1 cellular context compared by ENCODE assay signal in genomic region chr11:3378426-3379423, GRCh38.
TF ChIP-seq lines count a peak whose summit lies in the region.

ZNF195 (minus strand) TSS chr11:3379146; CDS start chr11:3379040, 106 bp downstream.

TF ChIP-seq in HepG2, 621 proteins besides CTCF, POLR2A, EP300 and RAD21 (continued from another document and continues in another):
- TF ChIP-seq ZNF18 (CRISPR knock-in tag; IDR thresholded peaks at IDR 0.05; ENCODE audit: insufficient replicate concordance) (no peak), SMAD1 (CRISPR knock-in tag; IDR thresholded peaks at IDR 0.05; ENCODE audit: borderline replicate concordance, low read depth) (0 out of 2 replicates have a peak, but pooled peaks have one; percentile 83), ZFY (CRISPR knock-in tag; IDR thresholded peaks at IDR 0.05) (peak; percentile 98), RFXANK (CRISPR knock-in tag; IDR thresholded peaks at IDR 0.05) (0 out of 2 replicates have a peak, but pooled peaks have one; percentile 16), USF2 (IDR thresholded peaks at IDR 0.05; ENCODE audit: low read depth, low read length) (no peak), USF2 (CRISPR knock-in tag; IDR thresholded peaks at IDR 0.05; ENCODE audit: borderline replicate concordance) (no peak), MLXIP (CRISPR knock-in tag; IDR thresholded peaks at IDR 0.05; ENCODE audit: borderline replicate concordance) (no peak), NFYC (CRISPR knock-in tag; IDR thresholded peaks at IDR 0.05) (peak; percentile 91), ZNF607 (CRISPR knock-in tag; IDR thresholded peaks at IDR 0.05; ENCODE audit: borderline replicate concordance) (peak; percentile 94), CBFB (CRISPR knock-in tag; IDR thresholded peaks at IDR 0.05) (peak; percentile 50; the same call in 1 of the 2 replicates), THRA (CRISPR knock-in tag; IDR thresholded peaks at IDR 0.05; ENCODE audit: borderline replicate concordance) (0 out of 2 replicates have a peak, but pooled peaks have one; percentile 15), ETV5 (CRISPR knock-in tag; IDR thresholded peaks at IDR 0.05; ENCODE audit: borderline replicate concordance) (peak; percentile 76; the same call in 1 of the 2 replicates), PITX1 (CRISPR knock-in tag; IDR thresholded peaks at IDR 0.05) (peak; percentile 30; the same call in 1 of the 2 replicates), HIC2 (CRISPR knock-in tag; IDR thresholded peaks at IDR 0.05; ENCODE audit: low read depth) (no peak), ATF7-NPFF (CRISPR knock-in tag; IDR thresholded peaks at IDR 0.05; ENCODE audit: low read depth) (peak; percentile 31; the same call in 1 of the 2 replicates), ZNF414 (CRISPR knock-in tag; IDR thresholded peaks at IDR 0.05) (peak; percentile 91), ZFP41 (CRISPR knock-in tag; IDR thresholded peaks at IDR 0.05; ENCODE audit: borderline replicate concordance) (0 out of 2 replicates have a peak, but pooled peaks have one; percentile 72), FOSL2 (CRISPR knock-in tag; IDR thresholded peaks at IDR 0.05) (0 out of 2 replicates have a peak, but pooled peaks have one; percentile 10), THYN1 (CRISPR knock-in tag; IDR thresholded peaks at IDR 0.05; ENCODE audit: borderline replicate concordance, low read depth) (0 out of 2 replicates have a peak, but pooled peaks have one; percentile 47), PREB (CRISPR knock-in tag; IDR thresholded peaks at IDR 0.05) (0 out of 2 replicates have a peak, but pooled peaks have one; percentile 52), ZBTB34 (CRISPR knock-in tag; IDR thresholded peaks at IDR 0.05) (0 out of 2 replicates have a peak, but pooled peaks have one; percentile 40), ZNF550 (CRISPR knock-in tag; IDR thresholded peaks at IDR 0.05; ENCODE audit: borderline replicate concordance) (0 out of 2 replicates have a peak, but pooled peaks have one; percentile 68), SAFB2 (CRISPR knock-in tag; IDR thresholded peaks at IDR 0.05; ENCODE audit: borderline replicate concordance, low read depth) (no peak; the same call in 1 of the 2 replicates), TCF12 (IDR thresholded peaks at IDR 0.05) (no peak), TCF12 (CRISPR knock-in tag; IDR thresholded peaks at IDR 0.05) (0 out of 2 replicates have a peak, but pooled peaks have one; percentile 32), CBX5 (CRISPR knock-in tag; IDR thresholded peaks at IDR 0.05; ENCODE audit: borderline replicate concordance) (peak; percentile 53; the same call in 1 of the 2 replicates), HNRNPH1 (optimal IDR thresholded peaks at IDR 0.05; ENCODE audit: low read depth, low read length) (no peak), UBTF (CRISPR knock-in tag; IDR thresholded peaks at IDR 0.05) (peak; percentile 95), MNT (IDR thresholded peaks at IDR 0.05) (peak; percentile 48), MIER3 (CRISPR knock-in tag; IDR thresholded peaks at IDR 0.05; ENCODE audit: borderline replicate concordance) (0 out of 2 replicates have a peak, but pooled peaks have one; percentile 18), HNRNPLL (IDR thresholded peaks at IDR 0.05; ENCODE audit: low read depth, low read length, poor library complexity, severe bottlenecking) (peak; percentile 28), ZBTB7A (CRISPR knock-in tag; IDR thresholded peaks at IDR 0.05) (no peak), TFAP4 (IDR thresholded peaks at IDR 0.05; ENCODE audit: borderline replicate concordance, low read depth) (peak; percentile 39; the same call in 1 of the 2 replicates), ELK4 (CRISPR knock-in tag; IDR thresholded peaks at IDR 0.05; ENCODE audit: borderline replicate concordance) (no peak), HOXA3 (CRISPR knock-in tag; IDR thresholded peaks at IDR 0.05) (peak; percentile 70), NRL (CRISPR knock-in tag; IDR thresholded peaks at IDR 0.05; ENCODE audit: borderline replicate concordance) (peak; percentile 88)
